In genomic region chr2:30226144-30227032, GRCh38 we compare ENCODE assay signal across 8 cellular contexts. TPM values are rescaled to one million over a fixed set of nuclear protein-coding genes. Genes with fewer than 3 reads are reported as not detected.
DNase-seq lines count a peak whose midpoint lies in the region; ATAC-seq and TF ChIP-seq lines count a peak whose summit lies in the region.

No MANE protein-coding gene starts in this region.

- CTCF ChIA-PET in GM10248 (lab: Yijun Ruan, JAX): interaction anchor here (0.9 to 10.9 kb wide), 8 partner anchors 9 to 487 kb away, joined by 3 to 82 read pairs (median 4); no protein-coding TSS in a partner anchor

- H3K9me3 Mint-ChIP-seq in effector memory CD8-positive, alpha-beta T cell: no peaks in the 10 kb centered on the region

- peaks cover 15% of the 10 kb centered on the region for H3K36me3 Mint-ChIP-seq in effector memory CD8-positive, alpha-beta T cell (ENCODE audit: insufficient read depth)

- H3K4me1 ChIP-seq in skeletal muscle tissue (ENCODE audit: control insufficient read depth in 3 of 3, insufficient read depth in 3 of 3, low read length in 3 of 3): peaks cover 24 to 43% (median 35%) of the 10 kb centered on the region in 3 donors

- peak overlapping the region; percentile 90 to 97 for H3K4me3 Mint-ChIP-seq in effector memory CD8-positive, alpha-beta T cell

- H3K4me1 Mint-ChIP-seq in effector memory CD8-positive, alpha-beta T cell (ENCODE audit: low read depth in 2 of 2): peaks cover 63 to 74% of the 10 kb centered on the region in 2 donors

- H3K27ac ChIP-seq in skeletal muscle tissue (ENCODE audit: low read depth, low read length): peak overlapping the region; percentile 58

- no peak overlapping the region for H3K4me3 ChIP-seq in skeletal muscle tissue (ENCODE audit: low read length in 3 of 3)

- H3K27ac Mint-ChIP-seq in effector memory CD8-positive, alpha-beta T cell: peak overlapping the region; percentile 99

- DNase-seq in GM10248 (ENCODE audit: extremely low spot score): peak; percentile 50
- peak in 1 of 3 experiments; percentile 23 for DNase-seq in effector memory CD8-positive, alpha-beta T cell
- DNase-seq in HCEC 1CT: no peak
- no peak for DNase-seq in NCI-H82 (lab: John Stamatoyannopoulos, UW)

- H3K27me3 ChIP-seq in skeletal muscle tissue (ENCODE audit: control insufficient read depth in 3 of 3, insufficient read depth in 3 of 3, low read length in 3 of 3): peaks cover 0 to 6% (median 0%) of the 10 kb centered on the region in 3 donors

- H3K27me3 Mint-ChIP-seq in effector memory CD8-positive, alpha-beta T cell: no peaks in the 10 kb centered on the region

- peak; percentile 34 for ATAC-seq in HG03066 (IDR thresholded peaks at IDR 0.05; ENCODE audit: low read depth, unreplicated experiment)
- ATAC-seq in effector memory CD8-positive, alpha-beta T cell (replicated peaks): no peak
- no peak for ATAC-seq in HG02981 (IDR thresholded peaks at IDR 0.05; ENCODE audit: unreplicated experiment)
- no peak for ATAC-seq in HG02623 (IDR thresholded peaks at IDR 0.05; ENCODE audit: unreplicated experiment)

- TF ChIP-seq CTCF in GM10248 (IDR thresholded peaks at IDR 0.05; ENCODE audit: control extremely low read depth, extremely low read depth, low read depth, missing control alignments): no peak

- POLR2A ChIA-PET in GM10248 (lab: Yijun Ruan, JAX): interaction anchor here (0.6 kb wide), 2 partner anchors 25 to 662 kb away, joined by 3 read pairs; no protein-coding TSS in a partner anchor

- peak overlapping the region in 1 of 3 donors; percentile 74 for H3K9ac ChIP-seq in skeletal muscle tissue (ENCODE audit: low read depth in 1 of 3, low read length in 3 of 3)

- no peaks in the 10 kb centered on the region for H3K36me3 ChIP-seq in skeletal muscle tissue (ENCODE audit: control insufficient read depth in 3 of 3, insufficient read depth in 3 of 3, low read length in 3 of 3)

- H3K9me3 ChIP-seq in skeletal muscle tissue (ENCODE audit: control insufficient read depth in 3 of 3, low read length in 3 of 3): no peaks in the 10 kb centered on the region

RNA-seq across cellular contexts. Expression of gene LBH, which starts 4.9 kb away (rescaled TPM):
- total RNA-seq in skeletal muscle tissue: 41.2 TPM
